ENCODE assay signal across 1 cellular context in genomic region chr13:101511766-101512165, GRCh38.
TF ChIP-seq lines count a peak whose summit lies in the region.

No MANE protein-coding gene starts in this region.

TF ChIP-seq in SK-N-SH treated with all-trans-retinoic acid at 6 μM for 48 hours, 23 proteins besides CTCF, POLR2A, EP300 and RAD21 (continued from another document):
- no peak for TF ChIP-seq TSHZ2 (CRISPR knock-in tag; IDR thresholded peaks at IDR 0.05)
- TF ChIP-seq CSRNP3 (CRISPR knock-in tag; IDR thresholded peaks at IDR 0.05), result no peak
- TF ChIP-seq OSR1 (CRISPR knock-in tag; IDR thresholded peaks at IDR 0.05), result no peak
- no peak for TF ChIP-seq TOX (CRISPR knock-in tag; IDR thresholded peaks at IDR 0.05; ENCODE audit: borderline replicate concordance)
- no peak for TF ChIP-seq ZNF8 (CRISPR knock-in tag; IDR thresholded peaks at IDR 0.05)
- no peak for TF ChIP-seq POU6F1 (CRISPR knock-in tag; IDR thresholded peaks at IDR 0.05; ENCODE audit: borderline replicate concordance, low read depth)
- no peak for TF ChIP-seq CREB5 (CRISPR knock-in tag; IDR thresholded peaks at IDR 0.05; ENCODE audit: low read depth)
- TF ChIP-seq GLIS3 (CRISPR knock-in tag; IDR thresholded peaks at IDR 0.05), result no peak
- TF ChIP-seq ZFP3 (CRISPR knock-in tag; IDR thresholded peaks at IDR 0.05), result no peak
- TF ChIP-seq PPARA (CRISPR knock-in tag; IDR thresholded peaks at IDR 0.05; ENCODE audit: borderline replicate concordance), result no peak
- no peak for TF ChIP-seq RARB (CRISPR knock-in tag; IDR thresholded peaks at IDR 0.05)
- no peak for TF ChIP-seq ARNTL (CRISPR knock-in tag; IDR thresholded peaks at IDR 0.05; ENCODE audit: borderline replicate concordance, low read depth)
- TF ChIP-seq ZFP30 (CRISPR knock-in tag; IDR thresholded peaks at IDR 0.05), result no peak
